8 cellular contexts compared by ENCODE assay signal in the genomic region with DNA sequence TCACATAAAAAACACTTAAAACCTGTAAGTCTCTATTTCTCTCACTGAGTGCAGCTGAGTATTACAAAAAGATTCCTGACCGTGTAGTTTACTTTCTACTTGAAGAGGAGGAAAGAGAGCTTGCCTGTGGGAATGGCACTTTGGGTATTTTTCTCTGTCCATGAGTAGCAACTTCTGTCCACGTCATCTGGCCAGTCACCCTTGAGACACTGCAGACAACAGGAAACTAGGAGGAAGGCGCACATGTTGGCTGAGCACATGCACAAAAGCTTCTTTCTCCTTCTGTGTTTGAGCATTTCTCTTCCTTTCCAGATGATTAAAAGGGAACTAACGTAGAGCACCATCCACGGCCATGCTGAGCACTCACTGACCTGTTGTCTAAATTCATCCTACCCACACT. TPM values are rescaled to one million over a fixed set of nuclear protein-coding genes. Genes with fewer than 3 reads are reported as not detected.
DNase-seq lines count a peak whose midpoint lies in the region; ATAC-seq, FAIRE-seq and TF ChIP-seq lines count a peak whose summit lies in the region.

No MANE protein-coding gene starts in this region.

- no peak for TF ChIP-seq RAD21 in GM12878 (IDR thresholded peaks at IDR 0.05; ENCODE audit: insufficient read depth, low read depth, low read length)

- DNase-seq in AG04449 (ENCODE audit: low read depth, low spot score), result peak; percentile 59
- DNase-seq in HT1080 (ENCODE audit: low read depth), result peak; percentile 73
- no peak for DNase-seq in GM12878 (ENCODE audit: low read depth, low spot score)
- no peak for DNase-seq in lower lobe of right lung
- no peak for DNase-seq in NCI-H526 treated with DMSO at 0.1 percent for 48 hours (lab: John Stamatoyannopoulos, UW)
- no peak for DNase-seq in urothelium cell line (ENCODE audit: low spot score)
- no peak for DNase-seq in cerebellum (ENCODE audit: low spot score)
- no peak for DNase-seq in occipital lobe (lab: John Stamatoyannopoulos, UW)

- H3K4me1 ChIP-seq in GM12878 (ENCODE audit: control insufficient read depth, insufficient read depth, low read length), result peaks cover 43% of the 10 kb centered on the region
- peaks cover 50% of the 10 kb centered on the region for H3K4me1 ChIP-seq in lower lobe of right lung

- H3K27me3 ChIP-seq in GM12878 (replicated peaks in 1 of 2; ENCODE audit: control insufficient read depth in 2 of 2, insufficient read depth in 2 of 2, low read length in 1 of 2) (no peaks in the 10 kb centered on the region), lower lobe of right lung (ENCODE audit: low read depth) (no peaks in the 10 kb centered on the region)

- POLR2A ChIA-PET in AG04449 (lab: Yijun Ruan, JAX) (interaction anchor here (1.0 to 1.1 kb wide), 2 partner anchors 9 to 20 kb away, joined by 3 read pairs; a partner anchor contains a TSS), GM12878 (lab: Charles Lee) (interaction anchor here (1.0 to 7.0 kb wide), 3 partner anchors 12 to 19 kb away, joined by 4 to 103 read pairs (median 6); a partner anchor contains a TSS)

- no peak overlapping the region; the same call in 1 of the 2 replicates for H3K9ac ChIP-seq in GM12878 (ENCODE audit: control insufficient read depth, insufficient read depth, low read length)

- RAD21 ChIA-PET in GM12878 (lab: Charles Lee; ENCODE audit: unreplicated experiment), result interaction anchor here (1.2 to 5.6 kb wide), 3 partner anchors 12 to 20 kb away, joined by 4 to 83 read pairs (median 6); a partner anchor contains a TSS

- SMC1A ChIA-PET in GM12878 (lab: Charles Lee; ENCODE audit: uncharacterized antibody, unreplicated experiment), result interaction anchor here (1.0 to 5.3 kb wide), 7 partner anchors 9 to 38 kb away, joined by 3 to 107 read pairs (median 4); no protein-coding TSS in a partner anchor

- TF ChIP-seq CTCF in AG04449 (IDR thresholded peaks at IDR 0.05; ENCODE audit: insufficient read depth, low read length, missing control alignments) (no peak), GM12878 (IDR thresholded peaks at IDR 0.05 in 2 of 3, conservative IDR thresholded peaks at IDR 0.05 in 1 of 3; ENCODE audit: control insufficient read depth in 2 of 3, extremely low read depth in 1 of 3, insufficient read depth in 1 of 3, low read depth in 3 of 3, low read length in 3 of 3) (no peak), lower lobe of right lung (IDR thresholded peaks at IDR 0.05) (no peak)

- no peak overlapping the region for H2AFZ ChIP-seq in GM12878 (ENCODE audit: control insufficient read depth, low read depth, low read length)

- BruUV-seq in GM12878 (replicated peaks; lab: Mats Ljungman, UMichigan), result no TSS peak

- FAIRE-seq in GM12878 (lab: Jason Lieb, UNC) (no peak), urothelium cell line (lab: Jason Lieb, UNC) (no peak)

- in situ Hi-C loops in GM12878 (cut with MboI), result no loop called here

- TF ChIP-seq POLR2A in GM12878 (IDR thresholded peaks at IDR 0.05; ENCODE audit: low read depth, low read length), result no peak

- H3K9me3 ChIP-seq in GM12878 (replicated peaks; ENCODE audit: control insufficient read depth, insufficient read depth, low read length) (no peaks in the 10 kb centered on the region), lower lobe of right lung (no peaks in the 10 kb centered on the region)

- H4K20me1 ChIP-seq in GM12878 (ENCODE audit: control insufficient read depth, insufficient read depth), result no peaks in the 10 kb centered on the region

- 41% methylated on average over 5 of the region's 5 CpGs for WGBS in GM12878 (ENCODE audit: insufficient coverage, insufficient replicate concordance, low lambda C conversion rate, missing lambda C conversion rate)

- peak overlapping the region; percentile 91 for H3K4me2 ChIP-seq in GM12878 (ENCODE audit: control insufficient read depth, insufficient read depth)

- intact Hi-C loops in GM12878 (cut with micrococcal nuclease; ENCODE audit: unreplicated experiment) (no loop called here), lower lobe of right lung (cut with DNase I) (no loop called here)

- peaks cover 58% of the 10 kb centered on the region for H3K79me2 ChIP-seq in GM12878 (ENCODE audit: control insufficient read depth, insufficient read depth, low read length)

- CTCF ChIA-PET in AG04449 (lab: Yijun Ruan, JAX), result interaction anchor here (1.9 to 2.0 kb wide), 3 partner anchors 29 to 95 kb away, joined by 5 to 9 read pairs (median 7); no protein-coding TSS in a partner anchor
- CTCF ChIA-PET in GM12878 (lab: Yijun Ruan, JAX), result interaction anchor here (0.8 to 4.8 kb wide), 7 partner anchors 11 to 38 kb away, joined by 3 to 50 read pairs (median 4); no protein-coding TSS in a partner anchor

- H3K36me3 ChIP-seq in GM12878 (ENCODE audit: control insufficient read depth in 2 of 2, insufficient read depth in 2 of 2, low read length in 1 of 2) (peaks cover 34 to 58% of the 10 kb centered on the region in 2 experiments), lower lobe of right lung (peaks cover 98% of the 10 kb centered on the region)

- no peak for TF ChIP-seq EP300 in GM12878 (IDR thresholded peaks at IDR 0.05; ENCODE audit: borderline replicate concordance in 1 of 2, control insufficient read depth in 1 of 2, low read depth in 2 of 2, low read length in 2 of 2)

- no peak overlapping the region for H3K4me3 ChIP-seq in AG04449 (ENCODE audit: low read depth, low read length)
- peak overlapping the region; percentile 62 for H3K4me3 ChIP-seq in GM12878
- no peak overlapping the region for H3K4me3 ChIP-seq in lower lobe of right lung

- H3K27ac ChIP-seq in GM12878 (ENCODE audit: control insufficient read depth, insufficient read depth), result peak overlapping the region; percentile 99
- H3K27ac ChIP-seq in lower lobe of right lung, result peak overlapping the region; percentile 74

- ATAC-seq in GM12878 (peak; percentile 7; the same call in 1 of the 3 replicates), lower lobe of right lung (peak; percentile 57 to 64)

TF ChIP-seq in GM12878, 131 proteins besides CTCF, POLR2A, EP300 and RAD21 (continues in another document):
- TF ChIP-seq MEF2A (IDR thresholded peaks at IDR 0.05; ENCODE audit: insufficient read depth, low read depth, low read length) (no peak), POLR2AphosphoS2 (IDR thresholded peaks at IDR 0.05; ENCODE audit: low read depth, low read length) (peak; percentile 49; the same call in 1 of the 2 replicates), BHLHE40 (IDR thresholded peaks at IDR 0.05; ENCODE audit: borderline replicate concordance in 1 of 2, low read depth in 2 of 2, low read length in 1 of 2) (peak in 1 of 2 experiments; percentile 22; a peak in 1 of 4 replicates), CREM (IDR thresholded peaks at IDR 0.05; ENCODE audit: low read depth) (0 out of 2 replicates have a peak, but pooled peaks have one; percentile 22)
- TF ChIP-seq, protein P1, sequence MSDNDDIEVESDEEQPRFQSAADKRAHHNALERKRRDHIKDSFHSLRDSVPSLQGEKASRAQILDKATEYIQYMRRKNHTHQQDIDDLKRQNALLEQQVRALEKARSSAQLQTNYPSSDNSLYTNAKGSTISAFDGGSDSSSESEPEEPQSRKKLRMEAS (IDR thresholded peaks at IDR 0.05; ENCODE audit: low read depth, low read length), result peak; percentile 28; the same call in 1 of the 2 replicates

RNA-seq across cellular contexts. Expression of a gene that starts 19.7 kb away (rescaled TPM):
- total RNA-seq in HT1080 (2014; rRNA removed; shearing (Covaris generic)), result 1.5 and 2.2 TPM in 2 replicates
- polyA plus RNA-seq in HT1080 (2015; cell fraction: cytosol; rRNA removed), result 0.84 and 0.86 TPM in 2 replicates
- polyA plus RNA-seq in HT1080 (2015; cell fraction: nucleus; rRNA removed), result 3.6 and 3.7 TPM in 2 replicates
- total RNA-seq in GM12878 (2013; cell fraction: nucleolus; rRNA removed), result 20.1 and 22.0 TPM in 2 replicates
- total RNA-seq in GM12878 (2014; rRNA removed), result 6.3 and 6.4 TPM in 2 replicates
- total RNA-seq in GM12878 (2014; rRNA removed; fragmentation: Illumina TruSeq; extraction: Trizol), result 4.1 and 4.5 TPM in 2 replicates
- total RNA-seq in GM12878 (2021), result 6.0 and 6.1 TPM in 2 replicates
- polyA plus RNA-seq in GM12878 (2011; ENCODE audit: low read depth), result 2.0 TPM
- 7.5 and 9.4 TPM in 2 replicates for polyA plus RNA-seq in GM12878 (2011; rRNA removed)
- polyA plus RNA-seq in GM12878 (2011; cell fraction: cytosol; rRNA removed), result 11.9 and 12.7 TPM in 2 replicates
- 22.7 and 29.4 TPM in 2 replicates for polyA plus RNA-seq in GM12878 (2011; cell fraction: nucleus; rRNA removed)
- 3.0 and 4.8 TPM in 2 replicates for polyA plus RNA-seq in GM12878 (2012)
- 5.4 and 6.3 TPM in 2 replicates for polyA plus RNA-seq in GM12878 (2014; fragmentation: Illumina TruSeq; extraction: Trizol)
- 1 to 10 TPM; 2.3 to 3.5 TPM for polyA plus RNA-seq in GM12878 (2014; fragmentation: Nextera tagmentation; extraction: Ambion mirVana)
- polyA plus RNA-seq in GM12878 (2014; rRNA removed), result 8.4 and 8.6 TPM in 2 replicates
- polyA plus RNA-seq in GM12878 (2016; fragmentation: Nextera tagmentation; extraction: Ambion mirVana), result 1 to 10 TPM; 3.0 to 3.5 TPM
- 11.0 and 11.7 TPM in 2 replicates for polyA minus RNA-seq in GM12878 (2011; rRNA and poly(A)+ RNA removed)
- polyA minus RNA-seq in GM12878 (2011; cell fraction: cytosol; rRNA and poly(A)+ RNA removed), result 1.9 and 3.1 TPM in 2 replicates
- polyA minus RNA-seq in GM12878 (2011; cell fraction: nucleus; rRNA and poly(A)+ RNA removed), result 13.1 and 19.6 TPM in 2 replicates
- 5.2 TPM for total RNA-seq in lower lobe of right lung
- total RNA-seq in cerebellum, result 7.8 TPM
- total RNA-seq in occipital lobe, result 5.9 TPM

Comparison
In these comparisons a context has a peak if more than half of its experiments do, and no peak if none do; other contexts are left out.
1. DNase-seq: peak in AG04449 (single experiment) and HT1080 (single experiment); none in GM12878 (single experiment), lower lobe of right lung (single experiment), NCI-H526 treated with DMSO at 0.1 percent for 48 hours (single experiment), urothelium cell line (single experiment), cerebellum (single experiment) and occipital lobe (single experiment).